In the genomic region with DNA sequence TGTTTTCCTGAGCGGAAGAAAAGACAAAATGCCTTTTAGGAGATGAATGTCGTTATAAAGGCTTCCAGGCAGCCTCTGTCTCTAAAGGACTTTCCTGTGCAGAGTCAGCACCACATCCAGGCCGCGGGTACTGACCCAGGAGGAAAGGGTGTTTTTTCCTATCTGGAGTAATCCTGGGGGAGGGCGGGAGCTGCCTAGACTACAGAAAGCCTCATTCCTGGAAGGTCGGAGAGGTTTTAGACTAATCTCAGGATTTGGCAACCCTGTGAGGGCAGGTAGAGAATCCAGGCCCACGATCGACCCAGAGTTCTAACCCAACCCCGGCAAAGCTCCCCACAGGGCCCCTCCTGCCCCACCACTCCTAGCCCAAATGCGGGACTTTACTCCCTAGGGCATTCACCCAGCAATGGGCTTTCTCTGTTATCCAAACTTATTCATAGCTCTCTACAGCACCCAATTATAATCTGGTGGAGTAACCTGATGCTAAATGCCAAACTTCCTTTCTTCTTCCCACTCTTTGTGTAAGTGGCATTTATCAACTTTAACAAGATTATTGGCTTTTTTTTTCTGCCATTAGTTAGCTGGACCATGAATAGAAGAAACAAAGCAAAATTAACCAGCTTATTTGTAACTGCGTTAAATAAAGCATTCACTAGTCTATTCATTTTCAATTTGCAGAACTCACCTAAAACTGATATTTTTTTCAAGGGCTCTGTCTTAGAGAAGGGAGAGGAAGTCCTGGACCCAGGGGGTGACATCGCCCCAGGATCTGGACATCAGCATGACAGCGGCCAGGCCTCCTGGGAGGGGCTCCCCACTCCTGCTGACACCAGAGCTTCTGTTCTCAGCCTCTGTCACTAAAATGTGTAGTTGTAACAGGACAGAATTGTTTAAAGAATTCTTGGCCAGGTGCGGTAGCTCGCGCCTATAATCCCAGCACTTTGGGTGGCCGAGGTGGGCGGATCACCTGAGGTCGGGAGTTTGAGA, we compare ENCODE assay signal across 10 cellular contexts. TPM values are rescaled to one million over a fixed set of nuclear protein-coding genes. Genes with fewer than 3 reads are reported as not detected.
DNase-seq lines count a peak whose midpoint lies in the region; ATAC-seq, FAIRE-seq and TF ChIP-seq lines count a peak whose summit lies in the region.
"Had no signal": no experiment of that assay in that cellular context is flagged by ENCODE, and none has a peak within 500 bp of the region (broad histone marks: within the 10 kb centered on the region; RNA-seq: fewer than 3 reads in every experiment).

No MANE protein-coding gene starts in this region.

- FAIRE-seq in HepG2 (lab: Jason Lieb, UNC): no peak

- no peaks in the 10 kb centered on the region for H3K36me3 ChIP-seq in liver (ENCODE audit: control insufficient read depth in 4 of 4, insufficient read depth in 3 of 4, low read depth in 1 of 4, low read length in 3 of 4)
- H3K36me3 ChIP-seq in HepG2 (replicated peaks in 1 of 2; ENCODE audit: control insufficient read depth in 1 of 2, insufficient read depth in 2 of 2, low read length in 2 of 2): no peaks in the 10 kb centered on the region
- peaks cover 35% of the 10 kb centered on the region for H3K36me3 ChIP-seq in endodermal cell (ENCODE audit: control insufficient read depth, insufficient read depth, low read length)
- no peaks in the 10 kb centered on the region for H3K36me3 ChIP-seq in vagina

- no peaks in the 10 kb centered on the region for H3K9me3 Mint-ChIP-seq in endodermal cell
- no peaks in the 10 kb centered on the region for H3K9me3 Mint-ChIP-seq in natural killer cell

- no peak for TF ChIP-seq RAD21 in liver (IDR thresholded peaks at IDR 0.05)
- TF ChIP-seq RAD21 in HepG2 (CRISPR knock-in tag; IDR thresholded peaks at IDR 0.05): no peak

- H3K4me3 ChIP-seq in liver (ENCODE audit: low read depth in 1 of 3, low read length in 3 of 3): peak overlapping the region in 1 of 3 donors; percentile 78
- H3K4me3 ChIP-seq in HepG2 (replicated peaks in 1 of 3; ENCODE audit: insufficient read depth in 1 of 3, low read depth in 2 of 3, low read length in 3 of 3): no peak overlapping the region
- peak overlapping the region; percentile 92 for H3K4me3 ChIP-seq in endodermal cell (ENCODE audit: low read length)
- H3K4me3 ChIP-seq in vagina: peak overlapping the region; percentile 54 to 85
- no peak overlapping the region for H3K4me3 ChIP-seq in lower leg skin (ENCODE audit: low read depth, poor library complexity, severe bottlenecking)

- peaks cover 58% of the 10 kb centered on the region for H3K4me1 Mint-ChIP-seq in endodermal cell
- no peaks in the 10 kb centered on the region for H3K4me1 Mint-ChIP-seq in natural killer cell

- no TSS peak for BruUV-seq in HepG2 (replicated peaks; lab: Mats Ljungman, UMichigan)

- TF ChIP-seq POLR2A in HepG2 (IDR thresholded peaks at IDR 0.05; ENCODE audit: insufficient read depth in 1 of 2, low read depth in 2 of 2, low read length in 2 of 2) (no peak), vagina (IDR thresholded peaks at IDR 0.05) (no peak), lower leg skin (IDR thresholded peaks at IDR 0.05) (no peak)

- H3K4me1 ChIP-seq in liver (ENCODE audit: control insufficient read depth in 4 of 4, insufficient read depth in 4 of 4, low read length in 3 of 4) (peaks cover 0 to 13% (median 9%) of the 10 kb centered on the region in 4 donors), HepG2 (ENCODE audit: insufficient read depth, low read length) (peaks cover 11% of the 10 kb centered on the region; the same call in 1 of the 2 replicates), endodermal cell (ENCODE audit: control insufficient read depth, insufficient read depth, low read length) (peaks cover 14% of the 10 kb centered on the region), vagina (peaks cover 6% of the 10 kb centered on the region)

- TF ChIP-seq EP300 in HepG2 (IDR thresholded peaks at IDR 0.05; ENCODE audit: low read depth in 2 of 2, low read length in 2 of 2): no peak
- TF ChIP-seq EP300 in HepG2 (CRISPR knock-in tag; IDR thresholded peaks at IDR 0.05; ENCODE audit: borderline replicate concordance): no peak

- H3K27ac Mint-ChIP-seq in endodermal cell (peak overlapping the region; percentile 87), natural killer cell (no peak overlapping the region)

- H3K27me3 ChIP-seq in liver (ENCODE audit: control insufficient read depth in 4 of 4, insufficient read depth in 4 of 4, low read length in 3 of 4): peaks cover 0 to 3% (median 0%) of the 10 kb centered on the region in 4 donors
- peaks cover 4 to 57% of the 10 kb centered on the region in 2 experiments for H3K27me3 ChIP-seq in HepG2 (ENCODE audit: control insufficient read depth in 1 of 2, insufficient read depth in 2 of 2, low read length in 2 of 2)
- no peaks in the 10 kb centered on the region for H3K27me3 ChIP-seq in endodermal cell (ENCODE audit: control insufficient read depth, insufficient read depth, low read length, poor library complexity, severe bottlenecking)
- H3K27me3 ChIP-seq in vagina: no peaks in the 10 kb centered on the region

- H3K9me3 ChIP-seq in liver (ENCODE audit: control insufficient read depth in 4 of 4, low read length in 3 of 4): no peaks in the 10 kb centered on the region
- no peaks in the 10 kb centered on the region for H3K9me3 ChIP-seq in HepG2 (ENCODE audit: low read length)
- no peaks in the 10 kb centered on the region for H3K9me3 ChIP-seq in endodermal cell (ENCODE audit: control insufficient read depth, low read length)
- no peaks in the 10 kb centered on the region for H3K9me3 ChIP-seq in vagina

- WGBS in liver: 58% methylated on average over 19 of the region's 19 CpGs
- WGBS in HepG2 (ENCODE audit: low lambda C conversion rate): 57% methylated on average over 14 of the region's 19 CpGs
- 23 to 26% methylated on average over 12 to 19 of the region's 19 CpGs for WGBS in endodermal cell (ENCODE audit: insufficient coverage in 1 of 2, insufficient read length in 1 of 2), 2 experiments
- WGBS in lower leg skin, 2 donors: 60 to 62% methylated on average over 19 of the region's 19 CpGs

- peaks cover 30% of the 10 kb centered on the region for H3K36me3 Mint-ChIP-seq in endodermal cell (ENCODE audit: low read depth)
- no peaks in the 10 kb centered on the region for H3K36me3 Mint-ChIP-seq in natural killer cell

- in situ Hi-C loops in HepG2 (cut with HindIII; ENCODE audit: extremely low pct_ligation_motif_present, low pct_unique_long_range_greater_than_20kb) (no loop called here), GM13977 (cut with MboI; ENCODE audit: low pct_unique_long_range_greater_than_20kb, low sequenced_read_pairs, unreplicated experiment) (no loop called here)

- H2AFZ ChIP-seq in HepG2 (ENCODE audit: low read length): no peak overlapping the region

- no peaks in the 10 kb centered on the region for H3K79me2 ChIP-seq in HepG2 (ENCODE audit: insufficient read depth, low read length)

- H3K27ac ChIP-seq in liver (ENCODE audit: low read depth in 1 of 2, low read length in 2 of 2): no peak overlapping the region
- H3K27ac ChIP-seq in HepG2 (ENCODE audit: extremely low read length, insufficient read depth, low read length): no peak overlapping the region
- H3K27ac ChIP-seq in endodermal cell (ENCODE audit: low read depth, low read length): no peak overlapping the region
- H3K27ac ChIP-seq in vagina: no peak overlapping the region

- DNase-seq in HepG2 (ENCODE audit: low spot score): no peak
- DNase-seq in endodermal cell: peak; percentile 73
- no peak for DNase-seq in natural killer cell
- DNase-seq in vagina (ENCODE audit: extremely low spot score in 2 of 2): no peak
- no peak for DNase-seq in activated CD8-positive, alpha-beta memory T cell treated with anti-CD3 and anti-CD28 coated beads, Interleukin-2, amount 50 U/mL, for 48 hours
- DNase-seq in lower leg skin (ENCODE audit: low spot score in 2 of 2): no peak
- no peak for DNase-seq in GM13977 (ENCODE audit: low spot score)
- DNase-seq: DND-41, NCI-H1417 treated with DMSO at 0.1 percent for 48 hours had no signal

- intact Hi-C loops in HepG2 (cut with micrococcal nuclease; ENCODE audit: unreplicated experiment) (no loop called here), natural killer cell (cut with micrococcal nuclease) (no loop called here), vagina (cut with DNase I) (no loop called here), lower leg skin (cut with DNase I; ENCODE audit: low total_unique reads) (no loop called here)

- no peak for ATAC-seq in HepG2
- no peak for ATAC-seq in natural killer cell

- POLR2A ChIA-PET in HepG2 (lab: Yijun Ruan, JAX): no interaction called here

- H3K4me2 ChIP-seq in HepG2 (ENCODE audit: low read depth, low read length): no peak overlapping the region

- CTCF ChIA-PET in HepG2 (lab: Yijun Ruan, JAX; ENCODE audit: low intra/inter-chr PET ratio, low total read pairs): no interaction called here

- H3K4me3 Mint-ChIP-seq in endodermal cell: peak overlapping the region; percentile 91
- H3K4me3 Mint-ChIP-seq in natural killer cell: peak overlapping the region; percentile 72

- H3K9ac ChIP-seq in liver (ENCODE audit: low read depth in 1 of 2, low read length in 2 of 2) (no peak overlapping the region), HepG2 (ENCODE audit: insufficient read depth, low read depth, low read length) (no peak overlapping the region), endodermal cell (ENCODE audit: extremely low read depth, low read length, poor library complexity, severe bottlenecking) (peak overlapping the region; percentile 66)

- no peak for TF ChIP-seq CTCF in liver (IDR thresholded peaks at IDR 0.05; ENCODE audit: low read depth, low read length, missing input control)
- TF ChIP-seq CTCF in HepG2 (CRISPR knock-in tag; IDR thresholded peaks at IDR 0.05): no peak
- no peak for TF ChIP-seq CTCF in endodermal cell (conservative IDR thresholded peaks at IDR 0.05)
- TF ChIP-seq CTCF in natural killer cell (IDR thresholded peaks at IDR 0.05): no peak
- TF ChIP-seq CTCF in vagina (IDR thresholded peaks at IDR 0.05): no peak
- TF ChIP-seq CTCF in lower leg skin (IDR thresholded peaks at IDR 0.05): no peak
- TF ChIP-seq CTCF in GM13977 (IDR thresholded peaks at IDR 0.05; ENCODE audit: extremely low read depth, insufficient read depth, missing control alignments): no peak

- H4K20me1 ChIP-seq in HepG2 (ENCODE audit: insufficient read depth, low read length): no peaks in the 10 kb centered on the region

- H3K27me3 Mint-ChIP-seq in endodermal cell (ENCODE audit: insufficient read depth) (no peaks in the 10 kb centered on the region), natural killer cell (ENCODE audit: low read depth in 2 of 2) (peaks cover 37 to 59% of the 10 kb centered on the region in 2 donors)

RNA-seq across cellular contexts. Expression of a gene that starts 1.4 kb away (rescaled TPM):
- total RNA-seq in liver (under 1 TPM; 0.51 to 0.92 TPM), HepG2 (2016; rRNA removed; fragmentation: Illumina TruSeq; extraction: Trizol) (not detected in 2 replicates), endodermal cell (10 to 100 TPM; 49.7 to 56.6 TPM), natural killer cell (not detected), vagina (5.4 TPM), lower leg skin (1 to 10 TPM in 3 of 4 donors, under 1 TPM in 1; 0.30 to 5.0 (median 2.1) TPM)
- polyA plus RNA-seq in liver (under 1 TPM; 0.33 to 0.40 TPM), HepG2 (2011; rRNA removed) (not detected in 2 replicates)
- total RNA-seq in HepG2 (2016; cell fraction: cytosol; rRNA removed; fragmentation: Illumina TruSeq; extraction: Trizol; ENCODE audit: low read depth): not detected in 2 replicates
- total RNA-seq in HepG2 (2016; cell fraction: insoluble cytoplasmic fraction; rRNA removed; fragmentation: Illumina TruSeq; extraction: Trizol): not detected in 2 replicates
- not detected in 2 replicates for total RNA-seq in HepG2 (2016; cell fraction: membrane; rRNA removed; fragmentation: Illumina TruSeq; extraction: Trizol)
- not detected in 2 replicates for total RNA-seq in HepG2 (2016; cell fraction: nucleus; rRNA removed; fragmentation: Illumina TruSeq; extraction: Trizol)
- polyA plus RNA-seq in HepG2 (2011; cell fraction: cytosol; rRNA removed): not detected in 2 replicates
- polyA plus RNA-seq in HepG2 (2011; cell fraction: nucleus; rRNA removed): not detected in 2 replicates
- polyA plus RNA-seq in HepG2 (2012): not detected in 2 replicates
- not detected in 2 replicates for polyA plus RNA-seq in HepG2 (2016; cell fraction: cytosol; fragmentation: Illumina TruSeq; extraction: Trizol; ENCODE audit: low read depth)
- not detected in 2 replicates for polyA plus RNA-seq in HepG2 (2016; cell fraction: insoluble cytoplasmic fraction; fragmentation: Illumina TruSeq; extraction: Trizol; ENCODE audit: low read depth)
- polyA plus RNA-seq in HepG2 (2016; cell fraction: membrane; fragmentation: Illumina TruSeq; extraction: Trizol; ENCODE audit: low read depth): 0.15 TPM in 1 of 2 replicates, not detected in the other
- not detected in 2 replicates for polyA plus RNA-seq in HepG2 (2016; cell fraction: nucleus; fragmentation: Illumina TruSeq; extraction: Trizol; ENCODE audit: insufficient read depth, low read depth)
- 0.05 TPM in 1 of 2 replicates, not detected in the other for polyA minus RNA-seq in HepG2 (2011; rRNA and poly(A)+ RNA removed; ENCODE audit: low replicate concordance)
- polyA minus RNA-seq in HepG2 (2011; cell fraction: cytosol; rRNA and poly(A)+ RNA removed): not detected in 2 replicates
- not detected in 2 replicates for polyA minus RNA-seq in HepG2 (2011; cell fraction: nucleus; rRNA and poly(A)+ RNA removed)
- polyA plus RNA-seq in endodermal cell (2013, experiment 1 of 2): 9.0 TPM
- 7.9 TPM for polyA plus RNA-seq in endodermal cell (2013, experiment 2 of 2)

Comparison
In these comparisons a context has a peak if more than half of its experiments do, and no peak if none do; other contexts are left out.
1. H3K4me3 ChIP-seq: peak in endodermal cell (single experiment) and vagina (2 of 2); none in HepG2 (0 of 3) and lower leg skin (single experiment).